In the genomic region with DNA sequence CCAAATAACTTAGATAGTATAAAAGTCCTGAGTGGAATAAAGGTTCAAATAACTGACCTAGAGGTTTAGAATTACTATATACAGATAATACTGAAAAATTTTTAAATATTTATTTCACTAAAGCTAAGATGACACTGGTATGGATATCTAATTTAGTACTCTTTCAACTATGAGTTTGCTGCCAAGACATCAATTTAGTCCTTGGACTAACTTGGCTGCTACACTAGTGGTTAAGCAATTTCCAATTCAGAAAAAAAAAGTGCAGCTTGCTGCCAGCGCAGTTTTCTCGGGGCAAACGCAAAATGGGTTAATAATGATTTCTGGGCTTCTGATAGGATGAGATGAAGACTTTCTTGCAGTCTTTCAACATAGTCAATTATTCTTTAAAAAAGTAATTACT, we compare ENCODE assay signal across 1 cellular context.
TF ChIP-seq lines count a peak whose summit lies in the region.

No MANE protein-coding gene starts in this region.

TF ChIP-seq in GM23338, 12 proteins besides CTCF, POLR2A, EP300 and RAD21 (continued from another document):
- TF ChIP-seq, protein P1, sequence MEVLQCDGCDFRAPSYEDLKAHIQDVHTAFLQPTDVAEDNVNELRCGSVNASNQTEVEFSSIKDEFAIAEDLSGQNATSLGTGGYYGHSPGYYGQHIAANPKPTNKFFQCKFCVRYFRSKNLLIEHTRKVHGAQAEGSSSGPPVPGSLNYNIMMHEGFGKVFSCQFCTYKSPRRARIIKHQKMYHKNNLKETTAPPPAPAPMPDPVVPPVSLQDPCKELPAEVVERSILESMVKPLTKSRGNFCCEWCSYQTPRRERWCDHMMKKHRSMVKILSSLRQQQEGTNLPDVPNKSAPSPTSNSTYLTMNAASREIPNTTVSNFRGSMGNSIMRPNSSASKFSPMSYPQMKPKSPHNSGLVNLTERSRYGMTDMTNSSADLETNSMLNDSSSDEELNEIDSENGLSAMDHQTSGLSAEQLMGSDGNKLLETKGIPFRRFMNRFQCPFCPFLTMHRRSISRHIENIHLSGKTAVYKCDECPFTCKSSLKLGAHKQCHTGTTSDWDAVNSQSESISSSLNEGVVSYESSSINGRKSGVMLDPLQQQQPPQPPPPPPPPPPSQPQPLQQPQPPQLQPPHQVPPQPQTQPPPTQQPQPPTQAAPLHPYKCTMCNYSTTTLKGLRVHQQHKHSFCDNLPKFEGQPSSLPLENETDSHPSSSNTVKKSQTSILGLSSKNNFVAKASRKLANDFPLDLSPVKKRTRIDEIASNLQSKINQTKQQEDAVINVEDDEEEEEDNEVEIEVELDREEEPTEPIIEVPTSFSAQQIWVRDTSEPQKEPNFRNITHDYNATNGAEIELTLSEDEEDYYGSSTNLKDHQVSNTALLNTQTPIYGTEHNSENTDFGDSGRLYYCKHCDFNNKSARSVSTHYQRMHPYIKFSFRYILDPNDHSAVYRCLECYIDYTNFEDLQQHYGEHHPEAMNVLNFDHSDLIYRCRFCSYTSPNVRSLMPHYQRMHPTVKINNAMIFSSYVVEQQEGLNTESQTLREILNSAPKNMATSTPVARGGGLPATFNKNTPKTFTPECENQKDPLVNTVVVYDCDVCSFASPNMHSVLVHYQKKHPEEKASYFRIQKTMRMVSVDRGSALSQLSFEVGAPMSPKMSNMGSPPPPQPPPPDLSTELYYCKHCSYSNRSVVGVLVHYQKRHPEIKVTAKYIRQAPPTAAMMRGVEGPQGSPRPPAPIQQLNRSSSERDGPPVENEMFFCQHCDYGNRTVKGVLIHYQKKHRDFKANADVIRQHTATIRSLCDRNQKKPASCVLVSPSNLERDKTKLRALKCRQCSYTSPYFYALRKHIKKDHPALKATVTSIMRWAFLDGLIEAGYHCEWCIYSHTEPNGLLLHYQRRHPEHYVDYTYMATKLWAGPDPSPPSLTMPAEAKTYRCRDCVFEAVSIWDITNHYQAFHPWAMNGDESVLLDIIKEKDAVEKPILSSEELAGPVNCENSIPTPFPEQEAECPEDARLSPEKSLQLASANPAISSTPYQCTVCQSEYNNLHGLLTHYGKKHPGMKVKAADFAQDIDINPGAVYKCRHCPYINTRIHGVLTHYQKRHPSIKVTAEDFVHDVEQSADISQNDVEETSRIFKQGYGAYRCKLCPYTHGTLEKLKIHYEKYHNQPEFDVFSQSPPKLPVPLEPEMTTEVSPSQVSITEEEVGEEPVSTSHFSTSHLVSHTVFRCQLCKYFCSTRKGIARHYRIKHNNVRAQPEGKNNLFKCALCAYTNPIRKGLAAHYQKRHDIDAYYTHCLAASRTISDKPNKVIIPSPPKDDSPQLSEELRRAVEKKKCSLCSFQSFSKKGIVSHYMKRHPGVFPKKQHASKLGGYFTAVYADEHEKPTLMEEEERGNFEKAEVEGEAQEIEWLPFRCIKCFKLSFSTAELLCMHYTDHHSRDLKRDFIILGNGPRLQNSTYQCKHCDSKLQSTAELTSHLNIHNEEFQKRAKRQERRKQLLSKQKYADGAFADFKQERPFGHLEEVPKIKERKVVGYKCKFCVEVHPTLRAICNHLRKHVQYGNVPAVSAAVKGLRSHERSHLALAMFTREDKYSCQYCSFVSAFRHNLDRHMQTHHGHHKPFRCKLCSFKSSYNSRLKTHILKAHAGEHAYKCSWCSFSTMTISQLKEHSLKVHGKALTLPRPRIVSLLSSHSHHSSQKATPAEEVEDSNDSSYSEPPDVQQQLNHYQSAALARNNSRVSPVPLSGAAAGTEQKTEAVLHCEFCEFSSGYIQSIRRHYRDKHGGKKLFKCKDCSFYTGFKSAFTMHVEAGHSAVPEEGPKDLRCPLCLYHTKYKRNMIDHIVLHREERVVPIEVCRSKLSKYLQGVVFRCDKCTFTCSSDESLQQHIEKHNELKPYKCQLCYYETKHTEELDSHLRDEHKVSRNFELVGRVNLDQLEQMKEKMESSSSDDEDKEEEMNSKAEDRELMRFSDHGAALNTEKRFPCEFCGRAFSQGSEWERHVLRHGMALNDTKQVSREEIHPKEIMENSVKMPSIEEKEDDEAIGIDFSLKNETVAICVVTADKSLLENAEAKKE (CRISPR knock-in tag; IDR thresholded peaks at IDR 0.05): no peak
- TF ChIP-seq JUNB (IDR thresholded peaks at IDR 0.05; ENCODE audit: unreplicated experiment): no peak
- TF ChIP-seq EZH2 (IDR thresholded peaks at IDR 0.05; ENCODE audit: low read depth, unreplicated experiment): no peak
